In the genomic region with DNA sequence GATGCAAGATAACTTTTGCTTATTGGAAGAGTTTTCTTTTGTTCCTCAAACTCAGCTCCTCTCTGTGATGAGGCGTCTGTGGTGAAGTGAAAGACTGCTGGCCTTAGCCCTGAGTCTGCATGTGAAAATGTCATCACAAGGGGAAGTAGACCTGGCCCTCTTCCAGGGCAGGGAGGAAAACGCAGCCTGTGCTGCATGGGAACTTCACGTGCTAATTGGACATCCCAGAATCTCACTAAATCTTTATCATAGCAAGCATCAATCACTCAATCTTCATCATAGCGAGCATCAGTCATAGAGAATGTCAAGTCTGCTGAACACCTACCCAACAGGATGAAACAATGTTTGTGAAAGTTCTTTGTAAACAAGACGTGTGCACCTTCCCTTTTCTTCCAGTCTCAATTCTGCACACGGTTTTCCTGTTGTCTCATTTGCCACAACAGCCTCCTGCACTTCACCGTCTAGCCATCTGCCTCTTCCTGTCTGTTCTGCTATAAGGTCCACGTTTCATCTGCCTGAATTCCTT, we compare ENCODE assay signal across 12 cellular contexts.
DNase-seq lines count a peak whose midpoint lies in the region; ATAC-seq and TF ChIP-seq lines count a peak whose summit lies in the region.
"Had no signal": no experiment of that assay in that cellular context is flagged by ENCODE, and none has a peak within 500 bp of the region (broad histone marks: within the 10 kb centered on the region; RNA-seq: fewer than 3 reads in every experiment).

No MANE protein-coding gene starts in this region.

- H3K27ac ChIP-seq in RWPE1, result no peak overlapping the region
- H3K27ac ChIP-seq: C4-2B had no signal

- no peak overlapping the region for H3K27ac Mint-ChIP-seq in central memory CD8-positive, alpha-beta T cell (ENCODE audit: low read depth)
- H3K27ac Mint-ChIP-seq: activated CD8-positive, alpha-beta memory T cell treated with anti-CD3 and anti-CD28 coated beads, Interleukin-2, amount 10 ng/mL, durations not matched to agents 7 days and 5 days had no signal

- H3K27me3 Mint-ChIP-seq in central memory CD8-positive, alpha-beta T cell, result peaks cover 17% of the 10 kb centered on the region

- H3K36me3 Mint-ChIP-seq in central memory CD8-positive, alpha-beta T cell (ENCODE audit: insufficient read depth), result peaks cover 1% of the 10 kb centered on the region

- TF ChIP-seq POLR2A in erythroblast (IDR thresholded peaks at IDR 0.05; ENCODE audit: low read length), result no peak

- POLR2A ChIA-PET in RWPE1 (lab: Yijun Ruan, JAX; ENCODE audit: low non-redundant PET), result no interaction called here

- CTCF ChIA-PET in RWPE1 (lab: Yijun Ruan, JAX), result no interaction called here

- H3K4me1 Mint-ChIP-seq in central memory CD8-positive, alpha-beta T cell, result peaks cover 17% of the 10 kb centered on the region

- H3K4me3 Mint-ChIP-seq in central memory CD8-positive, alpha-beta T cell, result no peak overlapping the region
- H3K4me3 Mint-ChIP-seq: activated CD8-positive, alpha-beta memory T cell treated with anti-CD3 and anti-CD28 coated beads, Interleukin-2, amount 10 ng/mL, durations not matched to agents 7 days and 5 days had no signal

- no peak for TF ChIP-seq CTCF in RWPE1 (conservative IDR thresholded peaks at IDR 0.05; ENCODE audit: low read depth)

- peak; percentile 78 for DNase-seq in Ammon's horn (ENCODE audit: low spot score)
- DNase-seq in HT1080 (ENCODE audit: low read depth), result peak; percentile 41
- no peak for DNase-seq in central memory CD8-positive, alpha-beta T cell (ENCODE audit: low spot score in 2 of 2)
- peak; percentile 81 to 88 for DNase-seq in lung microvascular endothelial cell (ENCODE audit: low read depth in 2 of 2)
- DNase-seq in RWPE1 (ENCODE audit: low spot score), result no peak
- DNase-seq in activated effector memory CD4-positive, alpha-beta T cell treated with Interleukin-2 at 50 U/mL for 16 hours, result no peak
- DNase-seq in KG1 (lab: John Stamatoyannopoulos, UW), result no peak
- no peak for DNase-seq in erythroblast (lab: John Stamatoyannopoulos, UW)
- DNase-seq: activated CD8-positive, alpha-beta memory T cell treated with anti-CD3 and anti-CD28 coated beads, Interleukin-2, amount 10 ng/mL, durations not matched to agents 7 days and 5 days; NCI-H1105 treated with DMSO at 0.1 percent for 48 hours; retina had no signal

- H3K9me3 Mint-ChIP-seq in central memory CD8-positive, alpha-beta T cell, result peaks cover 9% of the 10 kb centered on the region

- peak; percentile 40 for ATAC-seq in central memory CD8-positive, alpha-beta T cell (replicated peaks; ENCODE audit: extremely low read depth, poor library complexity, severe bottlenecking)
- ATAC-seq: activated CD8-positive, alpha-beta memory T cell treated with anti-CD3 and anti-CD28 coated beads, Interleukin-2, amount 10 ng/mL, durations not matched to agents 7 days and 5 days had no signal

Comparison
In these comparisons a context has a peak if more than half of its experiments do, and no peak if none do; other contexts are left out.
1. DNase-seq: peak in Ammon's horn (single experiment), HT1080 (single experiment) and lung microvascular endothelial cell (2 of 2); none in central memory CD8-positive, alpha-beta T cell (0 of 2), RWPE1 (single experiment), activated effector memory CD4-positive, alpha-beta T cell treated with Interleukin-2 at 50 U/mL for 16 hours (single experiment), KG1 (single experiment) and erythroblast (0 of 2).